In genomic region chr6:73644941-73645591, GRCh38 we compare ENCODE assay signal across 8 cellular contexts. TPM values are rescaled to one million over a fixed set of nuclear protein-coding genes. Genes with fewer than 3 reads are reported as not detected.
DNase-seq lines count a peak whose midpoint lies in the region; FAIRE-seq and TF ChIP-seq lines count a peak whose summit lies in the region.

No MANE protein-coding gene starts in this region.

- H3K9ac ChIP-seq in endothelial cell of umbilical vein (replicated peaks; ENCODE audit: extremely low read depth, insufficient read depth, low read length) (peak overlapping the region; percentile 17), rectal smooth muscle tissue (ENCODE audit: low read length) (no peak overlapping the region), neuronal stem cell (ENCODE audit: low read depth, low read length, poor library complexity) (no peak overlapping the region)

- intact Hi-C loops in OCI-LY7 (cut with micrococcal nuclease; ENCODE audit: unreplicated experiment) (no loop called here), endothelial cell of umbilical vein (cut with micrococcal nuclease) (no loop called here)

- H3K4ac ChIP-seq in neuronal stem cell (ENCODE audit: low read length): no peak overlapping the region

- BruUV-seq in OCI-LY7 (replicated peaks; lab: Mats Ljungman, UMichigan): TSS peak; percentile 30
- TSS peak; percentile 34 for BruUV-seq in endothelial cell of umbilical vein (replicated peaks; lab: Mats Ljungman, UMichigan)

- H3K4me3 ChIP-seq in GM06990 (replicated peaks; ENCODE audit: low read depth, low read length) (peak overlapping the region; percentile 40), OCI-LY7 (ENCODE audit: low read depth, low read length, poor library complexity, severe bottlenecking) (peak overlapping the region; percentile 67), endothelial cell of umbilical vein (replicated peaks in 1 of 3; ENCODE audit: insufficient read depth in 1 of 3, low read depth in 1 of 3, low read length in 3 of 3) (peak overlapping the region; percentile 26 to 85 (median 65)), rectal smooth muscle tissue (ENCODE audit: low read length) (peak overlapping the region; percentile 48), neuronal stem cell (ENCODE audit: low read length in 2 of 2) (no peak overlapping the region)

- no peaks in the 10 kb centered on the region for H3K9me2 ChIP-seq in OCI-LY7 (ENCODE audit: insufficient read depth, low read length)

- no peak overlapping the region for H2BK15ac ChIP-seq in neuronal stem cell (ENCODE audit: low read length)

- H3K14ac ChIP-seq in neuronal stem cell (ENCODE audit: low read length): no peak overlapping the region

- H3K79me1 ChIP-seq in neuronal stem cell (ENCODE audit: low read depth, low read length): no peaks in the 10 kb centered on the region

- no peaks in the 10 kb centered on the region for H4K20me1 ChIP-seq in OCI-LY7 (ENCODE audit: insufficient read depth, low read length)
- no peaks in the 10 kb centered on the region for H4K20me1 ChIP-seq in endothelial cell of umbilical vein (replicated peaks; ENCODE audit: control insufficient read depth, extremely low read depth, insufficient read depth, low read length)

- H3K79me2 ChIP-seq in OCI-LY7 (ENCODE audit: insufficient read depth, low read depth, low read length) (no peaks in the 10 kb centered on the region; the same call in 1 of the 2 replicates), endothelial cell of umbilical vein (ENCODE audit: control insufficient read depth, insufficient read depth, low read length) (no peaks in the 10 kb centered on the region)

- H3K4me1 ChIP-seq in OCI-LY7 (ENCODE audit: insufficient read depth, low read length, poor library complexity, severe bottlenecking) (peaks cover 14% of the 10 kb centered on the region), endothelial cell of umbilical vein (ENCODE audit: control insufficient read depth, extremely low read depth, insufficient read depth, low read length) (peaks cover 8% of the 10 kb centered on the region), rectal smooth muscle tissue (ENCODE audit: control insufficient read depth, insufficient read depth, low read length) (peaks cover 7% of the 10 kb centered on the region), neuronal stem cell (ENCODE audit: control insufficient read depth in 2 of 2, insufficient read depth in 1 of 2, low read depth in 1 of 2, low read length in 2 of 2) (no peaks in the 10 kb centered on the region)

- no peak overlapping the region for H2BK12ac ChIP-seq in neuronal stem cell (ENCODE audit: low read length)

- no CpG with 5 or more reads among the region's 10 CpGs for WGBS in neuronal stem cell (ENCODE audit: extremely low coverage in 2 of 2, insufficient read length in 2 of 2, insufficient replicate concordance in 1 of 2), 2 donors

- no peak for TF ChIP-seq POLR2A in endothelial cell of umbilical vein (IDR thresholded peaks at IDR 0.05; ENCODE audit: low read depth, low read length)

- no peaks in the 10 kb centered on the region for H3K27me3 ChIP-seq in GM06990 (replicated peaks; ENCODE audit: control insufficient read depth, insufficient read depth, low read length)
- no peaks in the 10 kb centered on the region for H3K27me3 ChIP-seq in endothelial cell of umbilical vein (ENCODE audit: control insufficient read depth in 2 of 2, insufficient read depth in 2 of 2, low read length in 2 of 2)
- no peaks in the 10 kb centered on the region for H3K27me3 ChIP-seq in rectal smooth muscle tissue (ENCODE audit: control insufficient read depth, insufficient read depth, low read length)
- H3K27me3 ChIP-seq in neuronal stem cell (ENCODE audit: control insufficient read depth in 3 of 3, insufficient read depth in 3 of 3, low read depth in 1 of 3, low read length in 3 of 3): no peaks in the 10 kb centered on the region

- peak overlapping the region; percentile 78 for H3K4me2 ChIP-seq in OCI-LY7 (ENCODE audit: low read length)
- H3K4me2 ChIP-seq in endothelial cell of umbilical vein (ENCODE audit: insufficient read depth, low read length): peak overlapping the region; percentile 81
- H3K4me2 ChIP-seq in neuronal stem cell (ENCODE audit: insufficient read depth, low read length, poor library complexity, severe bottlenecking): no peak overlapping the region

- H2AFZ ChIP-seq in OCI-LY7 (ENCODE audit: low read length) (peak overlapping the region; percentile 84), endothelial cell of umbilical vein (ENCODE audit: low read depth, low read length) (peak overlapping the region; percentile 90), neuronal stem cell (ENCODE audit: low read length) (no peak overlapping the region)

- TF ChIP-seq CTCF in GM06990 (IDR thresholded peaks at IDR 0.05; ENCODE audit: insufficient read depth, low read length, poor library complexity, severe bottlenecking) (no peak), OCI-LY7 (conservative IDR thresholded peaks at IDR 0.05; ENCODE audit: low read length) (no peak), endothelial cell of umbilical vein (IDR thresholded peaks at IDR 0.05; ENCODE audit: extremely low read depth in 1 of 2, insufficient read depth in 1 of 2, low read depth in 1 of 2, low read length in 2 of 2) (no peak)

- H3K36me3 ChIP-seq in GM06990 (ENCODE audit: control insufficient read depth, insufficient read depth, low read length) (no peaks in the 10 kb centered on the region; the same call in 1 of the 2 replicates), OCI-LY7 (ENCODE audit: insufficient read depth, low read length) (no peaks in the 10 kb centered on the region; the same call in 1 of the 2 replicates), endothelial cell of umbilical vein (ENCODE audit: control insufficient read depth in 2 of 2, extremely low read depth in 1 of 2, insufficient read depth in 2 of 2, low read length in 2 of 2) (peaks cover 0 to 2% of the 10 kb centered on the region in 2 experiments), rectal smooth muscle tissue (ENCODE audit: control insufficient read depth, insufficient read depth, low read length) (peaks cover 3% of the 10 kb centered on the region), neuronal stem cell (replicated peaks in 1 of 2; ENCODE audit: control insufficient read depth in 2 of 2, insufficient read depth in 2 of 2, low read length in 2 of 2) (peaks cover 0 to 2% of the 10 kb centered on the region in 2 donors)

- H3K18ac ChIP-seq in neuronal stem cell (ENCODE audit: low read length): no peak overlapping the region

- H3K27ac ChIP-seq in OCI-LY7 (ENCODE audit: low read depth, low read length, poor library complexity, severe bottlenecking) (peak overlapping the region; percentile 35), endothelial cell of umbilical vein (ENCODE audit: insufficient read depth, low read depth, low read length) (no peak overlapping the region), rectal smooth muscle tissue (ENCODE audit: low read depth, low read length) (no peak overlapping the region), neuronal stem cell (replicated peaks; ENCODE audit: low read length) (no peak overlapping the region)

- no peaks in the 10 kb centered on the region for H3K9me1 ChIP-seq in endothelial cell of umbilical vein (replicated peaks; ENCODE audit: control insufficient read depth, extremely low read depth, insufficient read depth, low read length)

- H2BK5ac ChIP-seq in neuronal stem cell (ENCODE audit: low read length): no peak overlapping the region

- CTCF ChIA-PET in OCI-LY7 (lab: Charles Lee; ENCODE audit: unreplicated experiment): no interaction called here
- CTCF ChIA-PET in endothelial cell of umbilical vein (lab: Charles Lee): interaction anchor here (1.0 to 1.8 kb wide), 4 partner anchors 8 to 1565 kb away, joined by 3 to 9 read pairs (median 6); no protein-coding TSS in a partner anchor

- H3K9me3 ChIP-seq in OCI-LY7 (ENCODE audit: low read length) (no peaks in the 10 kb centered on the region), endothelial cell of umbilical vein (replicated peaks; ENCODE audit: control insufficient read depth, insufficient read depth, low read length) (no peaks in the 10 kb centered on the region), neuronal stem cell (replicated peaks in 1 of 2; ENCODE audit: control insufficient read depth in 2 of 2, insufficient read depth in 1 of 2, low read depth in 1 of 2, low read length in 2 of 2) (no peaks in the 10 kb centered on the region)

- POLR2A ChIA-PET in OCI-LY7 (lab: Charles Lee): interaction anchor here (0.6 to 1.9 kb wide), 13 partner anchors 8 to 1595 kb away, joined by 3 to 9 read pairs (median 3); partner anchors contain the start of gene SLC17A5
- POLR2A ChIA-PET in endothelial cell of umbilical vein (lab: Charles Lee): interaction anchor here (0.7 kb wide), 1 partner anchor 131 kb away, joined by 6 read pairs; no protein-coding TSS in a partner anchor

- H2BK120ac ChIP-seq in neuronal stem cell (ENCODE audit: low read depth, low read length): no peak overlapping the region

- H4K91ac ChIP-seq in neuronal stem cell (ENCODE audit: low read depth, low read length, poor library complexity): no peak overlapping the region

- H3K23ac ChIP-seq in neuronal stem cell (ENCODE audit: low read depth, low read length, poor library complexity): no peak overlapping the region

- FAIRE-seq in endothelial cell of umbilical vein (lab: Jason Lieb, UNC): no peak

- no peak overlapping the region for H4K8ac ChIP-seq in neuronal stem cell (ENCODE audit: low read depth, low read length)

- no peak overlapping the region for H2AK5ac ChIP-seq in neuronal stem cell (ENCODE audit: low read depth, low read length)

- dilution Hi-C loops in endothelial cell of umbilical vein (cut with MboI; ENCODE audit: extremely low pct_ligation_motif_present, low sequenced_read_pairs): no loop called here

- DNase-seq in GM06990 (ENCODE audit: extremely low read depth, insufficient read length) (peak; percentile 15), OCI-LY7 (ENCODE audit: low spot score) (peak; percentile 35), endothelial cell of umbilical vein (ENCODE audit: low read depth, low spot score) (peak; percentile 10), GM19240 (ENCODE audit: insufficient read length, low spot score) (no peak), NCI-H2107 treated with DMSO at 0.1 percent for 48 hours (lab: John Stamatoyannopoulos, UW; ENCODE audit: unreplicated experiment) (no peak), neuronal stem cell (ENCODE audit: low spot score) (no peak)
- DNase-seq in activated CD4-positive, alpha-beta T cell treated with anti-CD3 and anti-CD28 coated beads for 48 hours: no peak

RNA-seq across cellular contexts. Expression of gene SLC17A5, which starts 8.7 kb away (rescaled TPM):
- 7.4 and 8.5 TPM in 2 replicates for total RNA-seq in OCI-LY7 (2014; rRNA removed; shearing (Covaris generic))
- total RNA-seq in OCI-LY7 (2022): 8.4 and 9.6 TPM in 2 replicates
- total RNA-seq in endothelial cell of umbilical vein: 15.2 and 17.6 TPM in 2 replicates
- 16.9 and 18.7 TPM in 2 replicates for polyA plus RNA-seq in endothelial cell of umbilical vein
- 11.1 and 11.8 TPM in 2 replicates for polyA plus RNA-seq in endothelial cell of umbilical vein (2011; cell fraction: cytosol; rRNA removed)
- polyA plus RNA-seq in endothelial cell of umbilical vein (2011; cell fraction: nucleus; rRNA removed): 5.3 and 6.4 TPM in 2 replicates
- 13.5 and 13.9 TPM in 2 replicates for polyA plus RNA-seq in endothelial cell of umbilical vein (2012)
- 26.9 and 41.0 TPM in 2 replicates for polyA minus RNA-seq in endothelial cell of umbilical vein
- polyA minus RNA-seq in endothelial cell of umbilical vein (2011; cell fraction: cytosol; rRNA and poly(A)+ RNA removed): 8.9 TPM
- polyA minus RNA-seq in endothelial cell of umbilical vein (2011; cell fraction: nucleus; rRNA and poly(A)+ RNA removed): 10.6 and 17.4 TPM in 2 replicates
- polyA plus RNA-seq in neuronal stem cell (2013, experiment 1 of 2): 7.9 TPM
- 8.0 TPM for polyA plus RNA-seq in neuronal stem cell (2013, experiment 2 of 2)

RNA-seq across cellular contexts. Expression of gene CD109, which starts 50.9 kb away (rescaled TPM):
- 0.13 TPM in 1 of 2 replicates, not detected in the other for total RNA-seq in OCI-LY7 (2014; rRNA removed; shearing (Covaris generic))
- total RNA-seq in OCI-LY7 (2022) (0.08 TPM in 1 of 2 replicates, not detected in the other), endothelial cell of umbilical vein (86.2 and 107 TPM in 2 replicates)
- 26.3 and 33.9 TPM in 2 replicates for polyA plus RNA-seq in endothelial cell of umbilical vein
- polyA plus RNA-seq in endothelial cell of umbilical vein (2011; cell fraction: cytosol; rRNA removed): 19.5 and 21.2 TPM in 2 replicates
- polyA plus RNA-seq in endothelial cell of umbilical vein (2011; cell fraction: nucleus; rRNA removed): 27.6 and 38.5 TPM in 2 replicates
- polyA plus RNA-seq in endothelial cell of umbilical vein (2012): 46.3 and 67.0 TPM in 2 replicates
- 63.8 and 67.5 TPM in 2 replicates for polyA minus RNA-seq in endothelial cell of umbilical vein
- polyA minus RNA-seq in endothelial cell of umbilical vein (2011; cell fraction: cytosol; rRNA and poly(A)+ RNA removed): 13.1 TPM
- polyA minus RNA-seq in endothelial cell of umbilical vein (2011; cell fraction: nucleus; rRNA and poly(A)+ RNA removed): 53.7 and 74.6 TPM in 2 replicates
- polyA plus RNA-seq in neuronal stem cell (2013, experiment 1 of 2): 0.24 TPM
- polyA plus RNA-seq in neuronal stem cell (2013, experiment 2 of 2): 0.26 TPM

Comparison
In these comparisons a context has a peak if more than half of its experiments do, and no peak if none do; other contexts are left out.
1. DNase-seq: peak in GM06990 (single experiment), OCI-LY7 (single experiment) and endothelial cell of umbilical vein (single experiment); none in GM19240 (single experiment), NCI-H2107 treated with DMSO at 0.1 percent for 48 hours (single experiment), neuronal stem cell (single experiment) and activated CD4-positive, alpha-beta T cell treated with anti-CD3 and anti-CD28 coated beads for 48 hours (single experiment).
2. H3K4me3 ChIP-seq: peak in GM06990 (single experiment), OCI-LY7 (single experiment), endothelial cell of umbilical vein (3 of 3) and rectal smooth muscle tissue (single experiment); none in neuronal stem cell (0 of 2).
3. RNA of gene CD109, which starts 50.9 kb away (total RNA-seq): 86.2 to 107 TPM in endothelial cell of umbilical vein; 0.08 to 0.13 TPM in OCI-LY7; every median in the first group is over 10 times any median in the second.